In genomic region chr12:114697741-114698565, GRCh38 we compare ENCODE assay signal across 12 cellular contexts. TPM values are rescaled to one million over a fixed set of nuclear protein-coding genes. Genes with fewer than 3 reads are reported as not detected.
DNase-seq lines count a peak whose midpoint lies in the region; ATAC-seq and TF ChIP-seq lines count a peak whose summit lies in the region.
"Had no signal": no experiment of that assay in that cellular context is flagged by ENCODE, and none has a peak within 500 bp of the region (broad histone marks: within the 10 kb centered on the region; RNA-seq: fewer than 3 reads in every experiment).

No MANE protein-coding gene starts in this region.

- peak overlapping the region; percentile 59 for H3K4me3 ChIP-seq in AG10803 (ENCODE audit: low read length)
- peak overlapping the region; percentile 50 to 52 for H3K4me3 ChIP-seq in foreskin fibroblast (ENCODE audit: low read depth in 1 of 2, low read length in 2 of 2)
- H3K4me3 ChIP-seq in trophoblast cell (ENCODE audit: low read depth, low read length) = peak overlapping the region; percentile 13

- peaks cover 82% of the 10 kb centered on the region for H3K79me1 ChIP-seq in trophoblast cell (ENCODE audit: low read length)

- no peak for ATAC-seq in GM19397 (IDR thresholded peaks at IDR 0.05; ENCODE audit: unreplicated experiment)
- no peak for ATAC-seq in HG03457 (IDR thresholded peaks at IDR 0.05; ENCODE audit: unreplicated experiment)

- H3K9me3 ChIP-seq in trophoblast cell (ENCODE audit: insufficient read depth, low read depth, low read length) = no peaks in the 10 kb centered on the region
- H3K9me3 ChIP-seq: uterus had no signal

- peaks cover 39% of the 10 kb centered on the region for H3K79me2 ChIP-seq in trophoblast cell (ENCODE audit: control insufficient read depth, insufficient read depth, low read length, poor library complexity)

- H4K12ac ChIP-seq in trophoblast cell (ENCODE audit: low read depth, low read length) = peak overlapping the region; percentile 79

- peaks cover 2% of the 10 kb centered on the region in 2 experiments for H3K36me3 ChIP-seq in trophoblast cell (ENCODE audit: control insufficient read depth in 1 of 2, insufficient read depth in 2 of 2, low read length in 2 of 2)
- H3K36me3 ChIP-seq: uterus had no signal

- H2AFZ ChIP-seq in trophoblast cell (ENCODE audit: insufficient read depth, low read length, poor library complexity) = peak overlapping the region; percentile 61

- peak overlapping the region; percentile 52 for H3K4me2 ChIP-seq in trophoblast cell (ENCODE audit: low read length)

- no CpG with 5 or more reads among the region's 55 CpGs for WGBS in trophoblast cell (ENCODE audit: extremely low coverage, insufficient coverage, insufficient read length)

- H4K91ac ChIP-seq in trophoblast cell (ENCODE audit: low read depth, low read length) = peak overlapping the region; percentile 99

- peak overlapping the region; percentile 95 for H3K27ac ChIP-seq in trophoblast cell (ENCODE audit: low read depth, low read length)
- H3K27ac ChIP-seq: C4-2B, uterus had no signal

- peak overlapping the region; percentile 69 for H3K18ac ChIP-seq in trophoblast cell (ENCODE audit: low read length)

- peak overlapping the region; percentile 55 for H3K9ac ChIP-seq in trophoblast cell (ENCODE audit: low read length)

- peak overlapping the region; percentile 90 for H4K8ac ChIP-seq in trophoblast cell (ENCODE audit: low read depth, low read length)

- peaks cover 31 to 54% of the 10 kb centered on the region in 2 experiments for H3K4me1 ChIP-seq in trophoblast cell (ENCODE audit: control insufficient read depth in 1 of 2, insufficient read depth in 2 of 2, low read length in 2 of 2)
- H3K4me1 ChIP-seq: uterus had no signal

- peak overlapping the region; percentile 92 for H2BK5ac ChIP-seq in trophoblast cell (ENCODE audit: low read depth, low read length, poor library complexity)

- H2BK12ac ChIP-seq in trophoblast cell (ENCODE audit: low read length) = peak overlapping the region; percentile 27

- H2BK120ac ChIP-seq in trophoblast cell (ENCODE audit: insufficient read depth, low read length, poor library complexity) = peak overlapping the region; percentile 94

- H3K23ac ChIP-seq in trophoblast cell (ENCODE audit: low read length) = no peak overlapping the region

- H2AK5ac ChIP-seq in trophoblast cell (ENCODE audit: low read length) = peak overlapping the region; percentile 49

- TF ChIP-seq CTCF in AG10803 (conservative IDR thresholded peaks at IDR 0.05; ENCODE audit: low read length) (no peak), foreskin fibroblast (IDR thresholded peaks at IDR 0.05; ENCODE audit: low read depth, low read length) (no peak)

- H3K27me3 ChIP-seq in trophoblast cell (ENCODE audit: insufficient read depth, low read length) = no peaks in the 10 kb centered on the region

- peak overlapping the region; percentile 71 for H3K14ac ChIP-seq in trophoblast cell (ENCODE audit: low read length)

- peak; percentile 40 for DNase-seq in AG10803 (ENCODE audit: low read depth)
- peak; percentile 80 for DNase-seq in NCI-H69 (lab: John Stamatoyannopoulos, UW)
- peak in 1 of 2 donors; percentile 78 for DNase-seq in foreskin fibroblast
- no peak for DNase-seq in trophoblast cell
- DNase-seq in effector CD4-positive, alpha-beta T cell = no peak
- DNase-seq in NCI-H1694 treated with DMSO at 0.1 percent for 48 hours (lab: John Stamatoyannopoulos, UW) = no peak
- DNase-seq: activated T-cell treated with anti-CD3 and anti-CD28 coated beads, Interleukin-2, amount 50 U/mL, for 24 hours; NCI-H1694; uterus had no signal

- peak overlapping the region; percentile 84 for H3K4ac ChIP-seq in trophoblast cell (ENCODE audit: low read depth, low read length)

RNA-seq across cellular contexts. Expression of gene TBX3, which starts 14.0 kb away (rescaled TPM):
- 292 and 302 TPM in 2 replicates for polyA plus RNA-seq in trophoblast cell (2013)

Comparison
In these comparisons a context has a peak if more than half of its experiments do, and no peak if none do; other contexts are left out.
1. DNase-seq: peak in AG10803 (single experiment) and NCI-H69 (single experiment); none in trophoblast cell (0 of 2), effector CD4-positive, alpha-beta T cell (single experiment) and NCI-H1694 treated with DMSO at 0.1 percent for 48 hours (single experiment).
2. Peak in every context shown above with its lines, with median percentiles within 50 percentile points of each other: H3K4me3 ChIP-seq.